Comparison of ENCODE assay signal across 19 cellular contexts in genomic region chr3:186170516-186170915, GRCh38.
"Had no signal": no experiment of that assay in that cellular context is flagged by ENCODE, and none has a peak within 500 bp of the region (broad histone marks: within the 10 kb centered on the region; RNA-seq: fewer than 3 reads in every experiment).

No MANE protein-coding gene starts in this region.

- H3K27me3 ChIP-seq: esophagus muscularis mucosa, gastroesophageal sphincter, right atrium auricular region, stomach had no signal

- FAIRE-seq: kidney, small intestine had no signal

- H3K9me3 ChIP-seq: esophagus muscularis mucosa, gastroesophageal sphincter, right atrium auricular region, stomach had no signal

- ATAC-seq: effector memory CD8-positive, alpha-beta T cell; gastroesophageal sphincter; left colon had no signal

- DNase-seq: effector memory CD8-positive, alpha-beta T cell; foreskin fibroblast; glutamatergic neuron; immature natural killer cell; kidney; left colon; mesendoderm; naive B cell; posterior cingulate gyrus; small intestine; stimulated activated CD4-positive, alpha-beta T cell treated with anti-CD3 and anti-CD28 coated beads, Interleukin-12 subunit alpha, Interleukin-12 subunit beta, amount 100 ng/mL, for 4 hours; stimulated activated naive CD4-positive, alpha-beta T cell; stomach; substantia nigra; trophoblast cell had no signal

- H3K4me1 ChIP-seq: stomach had no signal

- H3K27ac ChIP-seq: epithelial cell of prostate, esophagus muscularis mucosa, gastroesophageal sphincter, right atrium auricular region, stomach had no signal

- H3K36me3 ChIP-seq: right atrium auricular region had no signal

- H3K4me3 ChIP-seq: esophagus muscularis mucosa, gastroesophageal sphincter, right atrium auricular region, stomach had no signal
